15 cellular contexts compared by ENCODE assay signal in genomic region chr16:56983211-56983751, GRCh38. TPM values are rescaled to one million over a fixed set of nuclear protein-coding genes. Genes with fewer than 3 reads are reported as not detected.
DNase-seq lines count a peak whose midpoint lies in the region; ATAC-seq, FAIRE-seq and TF ChIP-seq lines count a peak whose summit lies in the region.
"Had no signal": no experiment of that assay in that cellular context is flagged by ENCODE, and none has a peak within 500 bp of the region (broad histone marks: within the 10 kb centered on the region; RNA-seq: fewer than 3 reads in every experiment).

No MANE protein-coding gene starts in this region.

- H3K27me3 Mint-ChIP-seq in Calu3 (ENCODE audit: unreplicated experiment), result peaks cover 34% of the 10 kb centered on the region
- no peaks in the 10 kb centered on the region for H3K27me3 Mint-ChIP-seq in activated CD8-positive, alpha-beta T cell treated with anti-CD3 and anti-CD28 coated beads for 36 hours

- no peaks in the 10 kb centered on the region for H3K9me3 Mint-ChIP-seq in Calu3 (ENCODE audit: low read depth, unreplicated experiment)
- H3K9me3 Mint-ChIP-seq in activated CD8-positive, alpha-beta T cell treated with anti-CD3 and anti-CD28 coated beads for 36 hours, result no peaks in the 10 kb centered on the region
- H3K9me3 Mint-ChIP-seq: activated T-cell treated with anti-CD3 and anti-CD28 coated beads, Interleukin-2, amount 50 U/mL, for 72 hours had no signal

- no peak for FAIRE-seq in A549 (lab: Jason Lieb, UNC)

- CTCF ChIA-PET in A549 (lab: Yijun Ruan, JAX) (interaction anchor here (0.8 to 1.9 kb wide), 6 partner anchors 9 to 100 kb away, joined by 3 to 6 read pairs (median 3); no protein-coding TSS in a partner anchor), Calu3 (lab: Charles Lee) (interaction anchor here (0.7 to 0.8 kb wide), 3 partner anchors 10 to 40 kb away, joined by 3 to 4 read pairs (median 3); no protein-coding TSS in a partner anchor)
- CTCF ChIA-PET in activated CD8-positive, alpha-beta T cell treated with anti-CD3 and anti-CD28 coated beads for 36 hours (lab: Charles Lee), result interaction anchor here (1.0 to 8.3 kb wide), 3 partner anchors 13 to 19 kb away, joined by 3 to 87 read pairs (median 4); partner anchors contain the start of gene CETP

- ATAC-seq in A549 (peak in 1 of 2 experiments; percentile 21; a peak in 2 of 6 replicates), right lobe of liver (peak; percentile 24 to 48 (median 36)), HG03432 (IDR thresholded peaks at IDR 0.05; ENCODE audit: unreplicated experiment) (no peak)
- ATAC-seq in activated CD8-positive, alpha-beta T cell treated with anti-CD3 and anti-CD28 coated beads for 36 hours, result no peak
- ATAC-seq: activated T-cell treated with anti-CD3 and anti-CD28 coated beads, Interleukin-2, amount 50 U/mL, for 72 hours; Panc1 had no signal

- H3K4me3 ChIP-seq in A549, result no peak overlapping the region
- H3K4me3 ChIP-seq in right lobe of liver, result no peak overlapping the region
- no peak overlapping the region for H3K4me3 ChIP-seq in left ventricle myocardium inferior
- H3K4me3 ChIP-seq: thyroid gland had no signal

- TF ChIP-seq POLR2A in A549 (IDR thresholded peaks at IDR 0.05; ENCODE audit: low read length), result no peak
- TF ChIP-seq POLR2A in right lobe of liver (IDR thresholded peaks at IDR 0.05), result no peak

- H3K4me2 ChIP-seq in A549, result peak overlapping the region; percentile 31; the same call in 1 of the 3 replicates

- no peaks in the 10 kb centered on the region for H3K36me3 Mint-ChIP-seq in Calu3 (ENCODE audit: insufficient read depth, unreplicated experiment)
- peaks cover 59% of the 10 kb centered on the region for H3K36me3 Mint-ChIP-seq in activated CD8-positive, alpha-beta T cell treated with anti-CD3 and anti-CD28 coated beads for 36 hours (ENCODE audit: low read depth)
- H3K36me3 Mint-ChIP-seq: brain had no signal

- DNase-seq in A549 (ENCODE audit: low read depth in 1 of 2, low spot score in 1 of 2) (peak in 1 of 2 experiments; percentile 28), Calu3 (peak; percentile 25), right lobe of liver (no peak), A172 (ENCODE audit: low spot score) (no peak), left ventricle myocardium inferior (no peak), NCI-H2227 treated with DMSO at 0.1 percent for 48 hours (lab: John Stamatoyannopoulos, UW) (no peak)
- no peak for DNase-seq in activated CD8-positive, alpha-beta T cell treated with anti-CD3 and anti-CD28 coated beads for 36 hours
- DNase-seq: activated T-cell treated with anti-CD3 and anti-CD28 coated beads, Interleukin-2, amount 50 U/mL, for 72 hours; NCI-H1092; NCI-H446; thyroid gland had no signal

- POLR2A ChIA-PET in A549 (lab: Yijun Ruan, JAX), result no interaction called here
- POLR2A ChIA-PET in activated CD8-positive, alpha-beta T cell treated with anti-CD3 and anti-CD28 coated beads for 36 hours (lab: Charles Lee), result interaction anchor here (0.6 to 21.4 kb wide), 9 partner anchors 9 to 100 kb away, joined by 3 to 367 read pairs (median 6); no protein-coding TSS in a partner anchor

- intact Hi-C loops in Calu3 (cut with micrococcal nuclease; ENCODE audit: unreplicated experiment), result no loop called here
- intact Hi-C loops in activated CD8-positive, alpha-beta T cell treated with anti-CD3 and anti-CD28 coated beads for 36 hours (cut with micrococcal nuclease), result no loop called here
- intact Hi-C loops in right lobe of liver (cut with DNase I), result no loop called here
- intact Hi-C loops in left ventricle myocardium inferior (cut with micrococcal nuclease), result no loop called here

- H3K27ac Mint-ChIP-seq in Calu3 (ENCODE audit: unreplicated experiment), result no peak overlapping the region
- peak overlapping the region; percentile 99 for H3K27ac Mint-ChIP-seq in activated CD8-positive, alpha-beta T cell treated with anti-CD3 and anti-CD28 coated beads for 36 hours
- H3K27ac Mint-ChIP-seq: brain had no signal

- H3K4me3 Mint-ChIP-seq in Calu3 (ENCODE audit: low read depth, unreplicated experiment), result no peak overlapping the region
- H3K4me3 Mint-ChIP-seq in activated CD8-positive, alpha-beta T cell treated with anti-CD3 and anti-CD28 coated beads for 36 hours, result no peak overlapping the region
- H3K4me3 Mint-ChIP-seq: activated T-cell treated with anti-CD3 and anti-CD28 coated beads, Interleukin-2, amount 50 U/mL, for 72 hours; brain had no signal

- H3K4me1 ChIP-seq in A549, result peaks cover 26% of the 10 kb centered on the region
- peaks cover 0 to 14% (median 6%) of the 10 kb centered on the region in 4 donors for H3K4me1 ChIP-seq in right lobe of liver
- peaks cover 41% of the 10 kb centered on the region for H3K4me1 ChIP-seq in left ventricle myocardium inferior

- H3K27ac ChIP-seq in A549 (peak overlapping the region in 1 of 2 experiments; percentile 58; a peak in 3 of 6 replicates), right lobe of liver (no peak overlapping the region), left ventricle myocardium inferior (replicated peaks) (no peak overlapping the region)
- H3K27ac ChIP-seq: thyroid gland had no signal

- TF ChIP-seq RAD21 in A549 (conservative IDR thresholded peaks at IDR 0.05 in 1 of 2, IDR thresholded peaks at IDR 0.05 in 1 of 2), result no peak

- WGBS in A549 (ENCODE audit: missing lambda C conversion rate), result 56% methylated on average over 7 of the region's 9 CpGs
- WGBS in right lobe of liver (ENCODE audit: insufficient coverage, low coverage, low lambda C conversion rate, missing lambda C conversion rate), result 83% methylated on average over 1 of the region's 9 CpGs

- H3K36me3 ChIP-seq in right lobe of liver, result no peaks in the 10 kb centered on the region
- H3K36me3 ChIP-seq in left ventricle myocardium inferior, result no peaks in the 10 kb centered on the region
- H3K36me3 ChIP-seq: thyroid gland had no signal

- H3K27me3 ChIP-seq in right lobe of liver (no peaks in the 10 kb centered on the region), left ventricle myocardium inferior (ENCODE audit: low read depth) (no peaks in the 10 kb centered on the region)
- H3K27me3 ChIP-seq: thyroid gland had no signal

- no peaks in the 10 kb centered on the region for H3K9me3 ChIP-seq in A549
- H3K9me3 ChIP-seq in right lobe of liver, result no peaks in the 10 kb centered on the region
- H3K9me3 ChIP-seq in left ventricle myocardium inferior (replicated peaks), result no peaks in the 10 kb centered on the region
- H3K9me3 ChIP-seq: thyroid gland had no signal

- H3K4me1 Mint-ChIP-seq in Calu3 (ENCODE audit: low read depth, unreplicated experiment), result peaks cover 23% of the 10 kb centered on the region
- H3K4me1 Mint-ChIP-seq in activated CD8-positive, alpha-beta T cell treated with anti-CD3 and anti-CD28 coated beads for 36 hours (ENCODE audit: low read depth), result peaks cover 84% of the 10 kb centered on the region

- no peak for TF ChIP-seq EP300 in A549 (IDR thresholded peaks at IDR 0.05)

- no TSS peak for BruUV-seq in Calu3 (replicated peaks; lab: Mats Ljungman, UMichigan)

- TF ChIP-seq CTCF in A549 (IDR thresholded peaks at IDR 0.05) (no peak), Calu3 (IDR thresholded peaks at IDR 0.05; ENCODE audit: unreplicated experiment) (no peak), right lobe of liver (IDR thresholded peaks at IDR 0.05) (no peak), left ventricle myocardium inferior (IDR thresholded peaks at IDR 0.05; ENCODE audit: borderline replicate concordance) (no peak)
- TF ChIP-seq CTCF in activated CD8-positive, alpha-beta T cell treated with anti-CD3 and anti-CD28 coated beads for 36 hours (IDR thresholded peaks at IDR 0.05), result no peak

TF ChIP-seq in A549, 52 proteins besides CTCF, POLR2A, EP300 and RAD21 (continues in another document):
- TF ChIP-seq USF2 (IDR thresholded peaks at IDR 0.05) (no peak), CHD4 (IDR thresholded peaks at IDR 0.05; ENCODE audit: borderline replicate concordance) (no peak)

RNA-seq across cellular contexts. Expression of gene NLRC5, which starts 6.1 kb away (rescaled TPM):
- polyA plus RNA-seq in A549 (2011; rRNA removed) (2.5 and 2.6 TPM in 2 replicates), A549 (2017; fragmentation: RNase III; extraction: RNeasy Plus Mini Kit Qiagen cat#74134 plus additional on column Dnase treatment) (3.4 to 3.6 TPM (median 3.5 TPM) in 3 replicates)
- polyA plus RNA-seq in A549 (2012; cell fraction: cytosol; rRNA removed), result 2.0 and 2.9 TPM in 2 replicates
- polyA plus RNA-seq in A549 (2012; cell fraction: nucleus; rRNA removed), result 12.0 and 12.8 TPM in 2 replicates
- 8.2 and 9.3 TPM in 2 replicates for polyA minus RNA-seq in A549 (2011; rRNA and poly(A)+ RNA removed)
- total RNA-seq in Calu3 (2022) (18.0 and 42.3 TPM in 2 replicates), right lobe of liver (10 to 100 TPM in 5 of 6 experiments, 1 to 10 TPM in 1; 4.6 to 25.2 (median 13.3) TPM), left ventricle myocardium inferior (6.6 TPM)
- 100 to 1,000 TPM; 135 to 153 TPM for total RNA-seq in activated CD8-positive, alpha-beta T cell treated with anti-CD3 and anti-CD28 coated beads for 36 hours
- 15.0 and 20.2 TPM in 2 replicates for total RNA-seq in A172 (2014; rRNA removed; shearing (Covaris generic))

RNA-seq across cellular contexts. Expression of gene CETP, which starts 21.5 kb away (rescaled TPM):
- not detected in 2 replicates for polyA plus RNA-seq in A549 (2011; rRNA removed)
- not detected in 2 replicates for polyA plus RNA-seq in A549 (2012; cell fraction: cytosol; rRNA removed)
- polyA plus RNA-seq in A549 (2012; cell fraction: nucleus; rRNA removed), result not detected in 2 replicates
- polyA plus RNA-seq in A549 (2017; fragmentation: RNase III; extraction: RNeasy Plus Mini Kit Qiagen cat#74134 plus additional on column Dnase treatment), result not detected in 3 replicates
- polyA minus RNA-seq in A549 (2011; rRNA and poly(A)+ RNA removed), result not detected in 2 replicates
- total RNA-seq in Calu3 (2022), result not detected in 2 replicates
- not detected for total RNA-seq in activated CD8-positive, alpha-beta T cell treated with anti-CD3 and anti-CD28 coated beads for 36 hours
- 10 to 100 TPM in 1 of 6 experiments, 1 to 10 TPM in 4, under 1 TPM in 1; 0.62 to 11.8 (median 4.7) TPM for total RNA-seq in right lobe of liver
- total RNA-seq in A172 (2014; rRNA removed; shearing (Covaris generic)), result not detected in 2 replicates
- 0.16 TPM for total RNA-seq in left ventricle myocardium inferior
- total RNA-seq: fibroblast of villous mesenchyme had no signal

RNA-seq across cellular contexts. Expression of gene HERPUD1, which starts 51.3 kb away (rescaled TPM):
- polyA plus RNA-seq in A549 (2011; rRNA removed), result 140 and 182 TPM in 2 replicates
- polyA plus RNA-seq in A549 (2012; cell fraction: cytosol; rRNA removed), result 41.0 and 54.6 TPM in 2 replicates
- 60.1 and 65.0 TPM in 2 replicates for polyA plus RNA-seq in A549 (2012; cell fraction: nucleus; rRNA removed)
- 58.7 to 65.8 TPM (median 63.4 TPM) in 3 replicates for polyA plus RNA-seq in A549 (2017; fragmentation: RNase III; extraction: RNeasy Plus Mini Kit Qiagen cat#74134 plus additional on column Dnase treatment)
- polyA minus RNA-seq in A549 (2011; rRNA and poly(A)+ RNA removed), result 205 and 225 TPM in 2 replicates
- 111 and 116 TPM in 2 replicates for total RNA-seq in Calu3 (2022)
- 100 to 1,000 TPM; 142 to 150 TPM for total RNA-seq in activated CD8-positive, alpha-beta T cell treated with anti-CD3 and anti-CD28 coated beads for 36 hours
- total RNA-seq in right lobe of liver, result 100 to 1,000 TPM; 103 to 185 (median 133) TPM
- 35.0 and 55.6 TPM in 2 replicates for total RNA-seq in A172 (2014; rRNA removed; shearing (Covaris generic))
- total RNA-seq in left ventricle myocardium inferior, result 119 TPM

Comparison
In these comparisons a context has a peak if more than half of its experiments do, and no peak if none do; other contexts are left out.
1. ATAC-seq: peak in right lobe of liver (4 of 4); none in activated CD8-positive, alpha-beta T cell treated with anti-CD3 and anti-CD28 coated beads for 36 hours (single experiment) and HG03432 (single experiment).